ENCODE assay signal across 8 cellular contexts in the genomic region with DNA sequence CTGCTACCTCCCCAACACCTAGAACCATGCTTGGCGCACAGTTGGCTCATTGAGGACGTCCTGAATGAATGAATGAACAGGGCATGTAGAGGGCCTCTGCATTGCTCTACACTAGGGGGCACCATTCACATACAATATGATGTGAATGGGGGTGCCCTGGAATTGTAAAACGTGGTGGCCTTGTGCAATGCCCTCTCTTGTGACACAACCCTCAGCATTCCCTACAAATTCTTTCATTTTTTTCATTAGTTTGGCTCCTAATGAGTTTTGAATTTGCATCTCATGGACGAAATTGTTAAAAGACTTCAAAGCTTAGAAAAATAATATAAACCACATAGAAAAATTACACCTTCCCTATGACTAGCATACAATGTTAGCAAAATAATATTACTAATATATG. TPM values are rescaled to one million over a fixed set of nuclear protein-coding genes. Genes with fewer than 3 reads are reported as not detected.
DNase-seq lines count a peak whose midpoint lies in the region; TF ChIP-seq lines count a peak whose summit lies in the region.

No MANE protein-coding gene starts in this region.

- CTCF ChIA-PET in activated CD4-positive, alpha-beta T cell treated with anti-CD3 and anti-CD28 coated beads, Interleukin-2, amount 10 ng/mL, durations not matched to agents 7 days and 5 days (lab: Charles Lee), result no interaction called here

- no peaks in the 10 kb centered on the region for H3K9me3 Mint-ChIP-seq in activated CD4-positive, alpha-beta T cell treated with anti-CD3 and anti-CD28 coated beads, Interleukin-2, amount 10 ng/mL, durations not matched to agents 7 days and 5 days
- no peaks in the 10 kb centered on the region for H3K9me3 Mint-ChIP-seq in CD14-positive monocyte

- peaks cover 3% of the 10 kb centered on the region for H3K27me3 Mint-ChIP-seq in activated CD4-positive, alpha-beta T cell treated with anti-CD3 and anti-CD28 coated beads, Interleukin-2, amount 10 ng/mL, durations not matched to agents 7 days and 5 days
- H3K27me3 Mint-ChIP-seq in CD14-positive monocyte (ENCODE audit: low read depth in 3 of 3), result peaks cover 2 to 3% (median 2%) of the 10 kb centered on the region in 3 donors

- no peaks in the 10 kb centered on the region for H3K4me1 ChIP-seq in parathyroid adenoma

- H3K4me3 ChIP-seq in HFF-Myc (replicated peaks; ENCODE audit: low read depth, low read length), result no peak overlapping the region
- H3K4me3 ChIP-seq in parathyroid adenoma (ENCODE audit: low read depth, low read length), result no peak overlapping the region

- DNase-seq in activated CD4-positive, alpha-beta T cell treated with anti-CD3 and anti-CD28 coated beads, Interleukin-2, amount 10 ng/mL, durations not matched to agents 7 days and 5 days, result peak; percentile 17
- no peak for DNase-seq in activated CD4-positive, alpha-beta T cell treated with anti-CD3 and anti-CD28 coated beads, Interleukin-2, amount 50 U/mL, for 1 hour
- peak; percentile 30 for DNase-seq in HFF-Myc (ENCODE audit: extremely low read depth, low read depth)
- DNase-seq in NCI-H524 (lab: John Stamatoyannopoulos, UW), result peak; percentile 36 to 55
- DNase-seq in dedifferentiated amniotic fluid mesenchymal stem cell (ENCODE audit: extremely low spot score), result peak; percentile 25
- no peak for DNase-seq in DMS153 treated with DMSO at 0.1 percent for 48 hours (lab: John Stamatoyannopoulos, UW; ENCODE audit: unreplicated experiment)
- no peak for DNase-seq in CD14-positive monocyte (ENCODE audit: low spot score)

- H3K9ac ChIP-seq in parathyroid adenoma, result no peak overlapping the region

- no peaks in the 10 kb centered on the region for H3K27me3 ChIP-seq in parathyroid adenoma (ENCODE audit: control insufficient read depth, insufficient read depth, low read length)

- H2AFZ ChIP-seq in parathyroid adenoma, result no peak overlapping the region

- H3K4me2 ChIP-seq in parathyroid adenoma (ENCODE audit: low read length), result no peak overlapping the region

- TF ChIP-seq CTCF in HFF-Myc (IDR thresholded peaks at IDR 0.05; ENCODE audit: low read depth, low read length, missing control alignments) (peak; percentile 68), parathyroid adenoma (IDR thresholded peaks at IDR 0.05) (peak; percentile 30), CD14-positive monocyte (IDR thresholded peaks at IDR 0.05) (no peak)

- H3K36me3 ChIP-seq in parathyroid adenoma (ENCODE audit: control insufficient read depth, insufficient read depth, low read length), result no peaks in the 10 kb centered on the region

- H3K36me3 Mint-ChIP-seq in activated CD4-positive, alpha-beta T cell treated with anti-CD3 and anti-CD28 coated beads, Interleukin-2, amount 10 ng/mL, durations not matched to agents 7 days and 5 days (ENCODE audit: low read depth), result no peaks in the 10 kb centered on the region
- H3K36me3 Mint-ChIP-seq in CD14-positive monocyte, result no peaks in the 10 kb centered on the region

- intact Hi-C loops in CD14-positive monocyte (cut with micrococcal nuclease), result no loop called here

- POLR2A ChIA-PET in activated CD4-positive, alpha-beta T cell treated with anti-CD3 and anti-CD28 coated beads, Interleukin-2, amount 10 ng/mL, durations not matched to agents 7 days and 5 days (lab: Charles Lee), result no interaction called here

- H3K4me1 Mint-ChIP-seq in activated CD4-positive, alpha-beta T cell treated with anti-CD3 and anti-CD28 coated beads, Interleukin-2, amount 10 ng/mL, durations not matched to agents 7 days and 5 days, result no peaks in the 10 kb centered on the region
- H3K4me1 Mint-ChIP-seq in CD14-positive monocyte, result peaks cover 3% of the 10 kb centered on the region

- H3K27ac ChIP-seq in parathyroid adenoma, result no peak overlapping the region

- no peaks in the 10 kb centered on the region for H3K9me3 ChIP-seq in parathyroid adenoma (ENCODE audit: control insufficient read depth, low read length)

- no peak overlapping the region for H3K4me3 Mint-ChIP-seq in activated CD4-positive, alpha-beta T cell treated with anti-CD3 and anti-CD28 coated beads, Interleukin-2, amount 10 ng/mL, durations not matched to agents 7 days and 5 days
- H3K4me3 Mint-ChIP-seq in CD14-positive monocyte, result no peak overlapping the region

- H3K27ac Mint-ChIP-seq in activated CD4-positive, alpha-beta T cell treated with anti-CD3 and anti-CD28 coated beads, Interleukin-2, amount 10 ng/mL, durations not matched to agents 7 days and 5 days, result no peak overlapping the region
- no peak overlapping the region for H3K27ac Mint-ChIP-seq in CD14-positive monocyte

- H3K79me2 ChIP-seq in parathyroid adenoma, result no peaks in the 10 kb centered on the region

RNA-seq across cellular contexts. Expression of gene DIO2, which starts 2.3 kb away (rescaled TPM):
- total RNA-seq in activated CD4-positive, alpha-beta T cell treated with anti-CD3 and anti-CD28 coated beads, Interleukin-2, amount 10 ng/mL, durations not matched to agents 7 days and 5 days, result not detected
- polyA plus RNA-seq in CD14-positive monocyte, result not detected

Comparison
In these comparisons a context has a peak if more than half of its experiments do, and no peak if none do; other contexts are left out.
1. DNase-seq: peak in activated CD4-positive, alpha-beta T cell treated with anti-CD3 and anti-CD28 coated beads, Interleukin-2, amount 10 ng/mL, durations not matched to agents 7 days and 5 days (single experiment), HFF-Myc (single experiment), NCI-H524 (2 of 2) and dedifferentiated amniotic fluid mesenchymal stem cell (single experiment); none in activated CD4-positive, alpha-beta T cell treated with anti-CD3 and anti-CD28 coated beads, Interleukin-2, amount 50 U/mL, for 1 hour (single experiment), DMS153 treated with DMSO at 0.1 percent for 48 hours (single experiment) and CD14-positive monocyte (single experiment).